8 cellular contexts compared by ENCODE assay signal in the genomic region with DNA sequence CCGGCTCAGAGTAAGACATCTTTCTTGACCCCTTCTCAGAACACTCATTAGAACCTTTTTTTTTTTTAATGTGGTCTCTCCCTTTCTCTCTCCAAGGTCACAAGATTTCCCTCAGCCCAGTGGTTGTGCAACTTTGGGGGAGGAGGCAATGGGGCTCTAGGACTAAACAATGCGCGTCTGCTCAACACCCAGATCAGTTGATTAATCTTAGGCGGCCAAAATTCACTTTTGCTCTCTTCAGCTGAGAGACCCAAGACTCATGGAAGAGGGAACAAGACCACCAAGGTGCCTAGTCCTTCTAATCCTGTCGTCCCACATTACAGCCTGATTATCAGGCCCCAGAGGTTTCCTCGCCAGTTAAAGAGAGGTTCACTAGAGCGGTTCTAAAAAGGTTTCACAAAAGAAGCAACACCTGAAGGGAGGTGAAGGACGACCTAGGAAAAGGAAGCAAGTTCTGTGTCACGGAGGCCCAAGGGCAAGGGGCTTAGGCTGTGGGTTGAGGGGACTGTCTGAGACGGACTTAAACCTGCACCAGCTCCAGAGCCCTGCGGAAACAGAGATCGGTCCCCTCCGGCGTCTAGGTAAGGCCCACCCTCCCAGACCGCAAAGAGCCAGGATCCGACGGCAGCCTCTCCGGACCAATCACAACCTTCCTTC. TPM values are rescaled to one million over a fixed set of nuclear protein-coding genes. Genes with fewer than 3 reads are reported as not detected.
DNase-seq lines count a peak whose midpoint lies in the region; ATAC-seq and TF ChIP-seq lines count a peak whose summit lies in the region.

No MANE protein-coding gene starts in this region.

- H3K9ac ChIP-seq in DND-41 (ENCODE audit: low read depth, low read length) (peak overlapping the region; percentile 71), skeletal muscle tissue (ENCODE audit: low read depth in 1 of 3, low read length in 3 of 3) (peak overlapping the region; percentile 88 to 99 (median 94))

- TF ChIP-seq CTCF in DND-41 (IDR thresholded peaks at IDR 0.05; ENCODE audit: borderline replicate concordance, extremely low read depth, low read length, poor library complexity, severe bottlenecking), result no peak

- H3K9me3 ChIP-seq in DND-41 (ENCODE audit: insufficient read depth, low read length, severe bottlenecking) (no peaks in the 10 kb centered on the region), iPS DF 6.9 (ENCODE audit: control insufficient read depth, insufficient read depth, low read length) (no peaks in the 10 kb centered on the region), skeletal muscle tissue (ENCODE audit: control insufficient read depth in 3 of 3, low read length in 3 of 3) (no peaks in the 10 kb centered on the region)

- no peaks in the 10 kb centered on the region for H4K20me1 ChIP-seq in DND-41 (ENCODE audit: insufficient read depth, low read length)

- peaks cover 50% of the 10 kb centered on the region for H3K4me1 ChIP-seq in DND-41 (ENCODE audit: insufficient read depth, low read length)
- peaks cover 13% of the 10 kb centered on the region; the same call in 1 of the 2 replicates for H3K4me1 ChIP-seq in iPS DF 6.9 (ENCODE audit: control insufficient read depth, insufficient read depth, low read length)
- peaks cover 40 to 55% (median 41%) of the 10 kb centered on the region in 3 donors for H3K4me1 ChIP-seq in skeletal muscle tissue (ENCODE audit: control insufficient read depth in 3 of 3, insufficient read depth in 3 of 3, low read length in 3 of 3)

- peak overlapping the region; percentile 76 for H3K4me2 ChIP-seq in DND-41 (ENCODE audit: insufficient read depth, low read length)

- H3K27ac ChIP-seq in DND-41 (ENCODE audit: low read length), result peak overlapping the region; percentile 76
- H3K27ac ChIP-seq in adipose tissue (ENCODE audit: low read depth, low read length), result peak overlapping the region; percentile 90
- H3K27ac ChIP-seq in iPS DF 6.9 (ENCODE audit: low read length), result no peak overlapping the region
- H3K27ac ChIP-seq in skeletal muscle tissue (ENCODE audit: low read depth, low read length), result peak overlapping the region; percentile 97

- H3K4me3 ChIP-seq in DND-41 (ENCODE audit: low read depth in 1 of 2, low read length in 2 of 2) (peak overlapping the region; percentile 24 to 68), iPS DF 6.9 (ENCODE audit: low read length) (peak overlapping the region; percentile 42; the same call in 1 of the 2 replicates), skeletal muscle tissue (ENCODE audit: low read length in 3 of 3) (peak overlapping the region; percentile 86 to 96 (median 93))

- ATAC-seq in DND-41 (ENCODE audit: insufficient read depth, low read depth), result peak; percentile 68
- ATAC-seq in HG03139 (IDR thresholded peaks at IDR 0.05; ENCODE audit: unreplicated experiment), result no peak

- peak overlapping the region; percentile 56 for H2AFZ ChIP-seq in DND-41 (ENCODE audit: low read depth, low read length)

- WGBS in adipose tissue, 3 donors, result 0 to 1% (median 1%) methylated on average over 18 of the region's 18 CpGs
- WGBS in iPS DF 6.9 (ENCODE audit: insufficient coverage, insufficient read length), result no CpG with 5 or more reads among the region's 18 CpGs

- DNase-seq in DND-41 (no peak), Kasumi-1 (lab: John Stamatoyannopoulos, UW) (peak; percentile 37 to 53), iPS DF 6.9 (ENCODE audit: low read depth, low spot score) (no peak), NCI-H2081 treated with DMSO at 0.1 percent for 48 hours (lab: John Stamatoyannopoulos, UW) (no peak), DMS79 (lab: John Stamatoyannopoulos, UW) (no peak)

- H3K36me3 ChIP-seq in DND-41 (ENCODE audit: insufficient read depth, low read length) (peaks cover 24% of the 10 kb centered on the region), iPS DF 6.9 (ENCODE audit: control insufficient read depth, insufficient read depth, low read length) (no peaks in the 10 kb centered on the region; the same call in 1 of the 2 replicates), skeletal muscle tissue (ENCODE audit: control insufficient read depth in 3 of 3, insufficient read depth in 3 of 3, low read length in 3 of 3) (peaks cover 6 to 17% (median 9%) of the 10 kb centered on the region in 3 donors)

- H3K79me2 ChIP-seq in DND-41 (ENCODE audit: insufficient read depth, low read length), result peaks cover 22% of the 10 kb centered on the region

- no peaks in the 10 kb centered on the region for H3K27me3 ChIP-seq in DND-41 (ENCODE audit: insufficient read depth, low read length, poor library complexity)
- H3K27me3 ChIP-seq in iPS DF 6.9 (ENCODE audit: control insufficient read depth, insufficient read depth, low read length), result no peaks in the 10 kb centered on the region
- no peaks in the 10 kb centered on the region for H3K27me3 ChIP-seq in skeletal muscle tissue (ENCODE audit: control insufficient read depth in 3 of 3, insufficient read depth in 3 of 3, low read length in 3 of 3)

RNA-seq across cellular contexts. Expression of gene TARBP2, which starts 0.8 kb away (rescaled TPM):
- polyA plus RNA-seq in adipose tissue, result 10 to 100 TPM; 19.0 to 28.0 (median 19.7) TPM
- 29.7 TPM for total RNA-seq in skeletal muscle tissue

RNA-seq across cellular contexts. Expression of gene MAP3K12, which starts 1.0 kb away (rescaled TPM):
- polyA plus RNA-seq in adipose tissue, result 10 to 100 TPM in 1 of 3 donors, 1 to 10 TPM in 2; 4.6 to 23.1 (median 8.6) TPM
- total RNA-seq in skeletal muscle tissue, result 4.7 TPM

RNA-seq across cellular contexts. Expression of gene NPFF, which starts 7.0 kb away (rescaled TPM):
- 1 to 10 TPM in 1 of 3 donors, under 1 TPM in 1, not detected in 1; 0.21 to 2.6 TPM for polyA plus RNA-seq in adipose tissue
- not detected for total RNA-seq in skeletal muscle tissue

RNA-seq across cellular contexts. Expression of gene PCBP2, which starts 48.3 kb away (rescaled TPM):
- polyA plus RNA-seq in adipose tissue, result 100 to 1,000 TPM; 428 to 505 (median 439) TPM
- 281 TPM for total RNA-seq in skeletal muscle tissue

RNA-seq across cellular contexts. Expression of gene PRR13, which starts 58.7 kb away (rescaled TPM):
- 100 to 1,000 TPM in 2 of 3 donors, 10 to 100 TPM in 1; 82.1 to 179 (median 162) TPM for polyA plus RNA-seq in adipose tissue
- total RNA-seq in skeletal muscle tissue, result 15.7 TPM

Comparison
In these comparisons a context has a peak if more than half of its experiments do, and no peak if none do; other contexts are left out.
1. DNase-seq: peak in Kasumi-1 (2 of 2); none in DND-41 (single experiment), iPS DF 6.9 (single experiment), NCI-H2081 treated with DMSO at 0.1 percent for 48 hours (single experiment) and DMS79 (single experiment).
2. H3K4me3 ChIP-seq: peak in every context shown above with its lines; median percentile 93 in skeletal muscle tissue; 46 in DND-41; 42 in iPS DF 6.9.